Comparison of ENCODE assay signal across 10 cellular contexts in genomic region chr17:59362811-59363205, GRCh38. TPM values are rescaled to one million over a fixed set of nuclear protein-coding genes. Genes with fewer than 3 reads are reported as not detected.
DNase-seq lines count a peak whose midpoint lies in the region; ATAC-seq and TF ChIP-seq lines count a peak whose summit lies in the region.
"Had no signal": no experiment of that assay in that cellular context is flagged by ENCODE, and none has a peak within 500 bp of the region (broad histone marks: within the 10 kb centered on the region; RNA-seq: fewer than 3 reads in every experiment).

No MANE protein-coding gene starts in this region.

- no peak overlapping the region for H2AFZ ChIP-seq in osteoblast (ENCODE audit: low read length)

- in situ Hi-C loops in G401 (cut with HindIII; ENCODE audit: low sequenced_read_pairs): no loop called here

- peak overlapping the region in 4 of 11 experiments; percentile 0 to 16 (median 10); a peak in 3 of 22 replicates for H3K27ac ChIP-seq in BLaER1 treated with 17β-estradiol and CSF1 and Interleukin-3, amounts not matched to agents 10 nM and 100 nM
- H3K27ac ChIP-seq in cingulate gyrus (ENCODE audit: low read depth, low read length): peak overlapping the region; percentile 95
- H3K27ac ChIP-seq in osteoblast (ENCODE audit: low read depth, low read length): peak overlapping the region; percentile 99
- H3K27ac ChIP-seq: WERI-Rb-1 had no signal

- H3K9ac ChIP-seq in BLaER1 treated with 17β-estradiol and CSF1 and Interleukin-3, amounts not matched to agents 10 nM and 100 nM: peak overlapping the region in 3 of 11 experiments; percentile 18 to 71 (median 23); a peak in 3 of 22 replicates

- H3K4me1 ChIP-seq in BLaER1 treated with 17β-estradiol and CSF1 and Interleukin-3, amounts not matched to agents 10 nM and 100 nM: peaks cover 68 to 88% (median 77%) of the 10 kb centered on the region in 10 experiments
- H3K4me1 ChIP-seq in osteoblast (ENCODE audit: insufficient read depth, low read length): peaks cover 47% of the 10 kb centered on the region

- H3K36me3 ChIP-seq in BLaER1 treated with 17β-estradiol and CSF1 and Interleukin-3, amounts not matched to agents 10 nM and 100 nM: peaks cover 0 to 63% (median 0%) of the 10 kb centered on the region in 11 experiments; a peak in 9 of 22 replicates
- H3K36me3 ChIP-seq in osteoblast (ENCODE audit: insufficient read depth, low read length): no peaks in the 10 kb centered on the region
- H3K36me3 ChIP-seq: WERI-Rb-1 had no signal

- H3K36me3 Mint-ChIP-seq in IgD-negative memory B cell: peaks cover 6% of the 10 kb centered on the region

- peak overlapping the region; percentile 61 to 82 (median 73) for H3K4me3 Mint-ChIP-seq in IgD-negative memory B cell
- H3K4me3 Mint-ChIP-seq: endodermal cell had no signal

- peak overlapping the region; percentile 70 to 97 (median 80) for H3K4me2 ChIP-seq in BLaER1 treated with 17β-estradiol and CSF1 and Interleukin-3, amounts not matched to agents 10 nM and 100 nM
- H3K4me2 ChIP-seq in osteoblast (ENCODE audit: insufficient read depth, low read length): peak overlapping the region; percentile 81

- H3K79me2 ChIP-seq in osteoblast (ENCODE audit: insufficient read depth, low read length): peaks cover 31% of the 10 kb centered on the region

- H3K4me3 ChIP-seq in BLaER1 treated with 17β-estradiol and CSF1 and Interleukin-3, amounts not matched to agents 10 nM and 100 nM: peak overlapping the region in 1 of 10 experiments; percentile 14; a peak in 1 of 20 replicates
- H3K4me3 ChIP-seq in osteoblast (ENCODE audit: insufficient read depth, low read length): peak overlapping the region; percentile 40

- H3K27me3 ChIP-seq in BLaER1 treated with 17β-estradiol and CSF1 and Interleukin-3, amounts not matched to agents 10 nM and 100 nM: no peaks in the 10 kb centered on the region
- H3K27me3 ChIP-seq in osteoblast (ENCODE audit: insufficient read depth, low read length): no peaks in the 10 kb centered on the region

- peak overlapping the region; percentile 3 to 88 (median 57) for H3K27ac Mint-ChIP-seq in IgD-negative memory B cell
- H3K27ac Mint-ChIP-seq: endodermal cell had no signal

- H3K4me1 Mint-ChIP-seq in IgD-negative memory B cell: peaks cover 52 to 63% (median 59%) of the 10 kb centered on the region in 3 donors

- ATAC-seq in HG02973 (IDR thresholded peaks at IDR 0.05; ENCODE audit: unreplicated experiment) (no peak), HG02884 (IDR thresholded peaks at IDR 0.05; ENCODE audit: unreplicated experiment) (no peak)

- DNase-seq in osteoblast (ENCODE audit: insufficient read length, low spot score, missing footprints) (no peak), G401 (ENCODE audit: low spot score) (no peak)
- no peak for DNase-seq in stimulated activated CD4-positive, alpha-beta T cell treated with anti-CD3 and anti-CD28 coated beads, Interleukin-15, amount 100 ng/mL, for 24 hours
- DNase-seq: endodermal cell, WERI-Rb-1 had no signal

- peaks cover 22 to 84% (median 62%) of the 10 kb centered on the region in 11 experiments; a peak in 21 of 22 replicates for H4K20me1 ChIP-seq in BLaER1 treated with 17β-estradiol and CSF1 and Interleukin-3, amounts not matched to agents 10 nM and 100 nM
- H4K20me1 ChIP-seq in osteoblast (ENCODE audit: insufficient read depth, low read length): no peaks in the 10 kb centered on the region

- no peaks in the 10 kb centered on the region for H3K9me3 Mint-ChIP-seq in IgD-negative memory B cell
- H3K9me3 Mint-ChIP-seq: endodermal cell had no signal

- H3K27me3 Mint-ChIP-seq in IgD-negative memory B cell: peaks cover 1% of the 10 kb centered on the region

- no peak for TF ChIP-seq CTCF in osteoblast (IDR thresholded peaks at IDR 0.05; ENCODE audit: extremely low read depth, low read depth, low read length)

- H3K9me3 ChIP-seq in BLaER1 treated with 17β-estradiol and CSF1 and Interleukin-3, amounts not matched to agents 10 nM and 100 nM (replicated peaks in 1 of 11): no peaks in the 10 kb centered on the region
- H3K9me3 ChIP-seq in osteoblast (ENCODE audit: low read depth, low read length): no peaks in the 10 kb centered on the region

RNA-seq across cellular contexts. Expression of gene YPEL2, which starts 31.4 kb away (rescaled TPM):
- 18.8 TPM for polyA plus RNA-seq in IgD-negative memory B cell
- 24.2 and 28.3 TPM in 2 replicates for total RNA-seq in osteoblast
- 7.0 and 7.6 TPM in 2 replicates for total RNA-seq in G401 (2014; rRNA removed; shearing (Covaris generic))
